8 cellular contexts compared by ENCODE assay signal in the genomic region with DNA sequence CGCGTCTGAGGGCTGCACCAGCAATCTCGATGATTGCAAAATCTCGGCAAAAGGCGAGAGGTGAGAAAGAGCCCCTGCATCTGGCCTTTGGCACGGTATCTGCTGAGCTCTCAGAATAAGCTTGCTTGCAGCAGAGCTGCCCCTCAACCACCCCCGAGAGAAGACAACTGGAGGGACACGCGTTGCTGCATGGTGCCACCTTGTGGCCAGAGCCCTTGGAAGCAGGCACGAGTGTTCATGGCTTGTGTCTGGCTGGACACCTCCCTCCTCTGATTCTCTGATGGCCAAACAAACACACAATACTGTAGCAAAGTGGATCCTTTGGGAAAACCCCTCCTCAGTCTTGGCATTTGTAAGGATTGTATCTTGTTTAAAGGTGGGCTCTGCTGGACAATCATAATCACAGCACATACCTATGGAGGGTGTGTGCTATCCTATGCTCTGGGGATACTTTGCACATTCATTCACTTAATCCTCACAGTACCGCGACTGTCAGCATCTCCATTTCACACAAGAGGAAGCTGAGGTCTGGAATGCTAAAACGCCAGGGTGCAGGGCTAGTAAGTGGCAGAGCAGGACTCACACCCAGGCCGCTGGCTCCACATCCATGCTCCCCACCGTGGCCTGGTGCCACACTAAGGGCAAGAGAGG.
DNase-seq lines count a peak whose midpoint lies in the region; ATAC-seq, FAIRE-seq and TF ChIP-seq lines count a peak whose summit lies in the region.
"Not testable (repeated sequence)": the region's sequence is repeated elsewhere in the genome, so short reads cannot be mapped to it uniquely, and the experiment has no call there.

No MANE protein-coding gene starts in this region.

- H3K27me3 Mint-ChIP-seq in activated B cell treated with CpG ODN at 0.5 μM for 24 hours, result not testable (repeated sequence)

- CTCF ChIA-PET in activated B cell treated with CpG ODN at 0.5 μM for 24 hours (lab: Charles Lee), result interaction anchor here (0.6 to 1.8 kb wide), 3 partner anchors 66 to 1330 kb away, joined by 3 to 10 read pairs (median 3); no protein-coding TSS in a partner anchor

- not testable (repeated sequence) for H3K9me3 Mint-ChIP-seq in activated B cell treated with CpG ODN at 0.5 μM for 24 hours

- H3K27ac Mint-ChIP-seq in activated B cell treated with CpG ODN at 0.5 μM for 24 hours, result not testable (repeated sequence)

- not testable (repeated sequence) for H3K4me3 Mint-ChIP-seq in activated B cell treated with CpG ODN at 0.5 μM for 24 hours

- not testable (repeated sequence) for TF ChIP-seq EP300 in ovary (IDR thresholded peaks at IDR 0.05)

- H4K20me1 ChIP-seq in DND-41 (ENCODE audit: insufficient read depth, low read length), result not testable (repeated sequence)

- H3K4me3 ChIP-seq in DND-41 (ENCODE audit: low read depth in 1 of 2, low read length in 2 of 2); bronchial epithelial cell (ENCODE audit: low read depth, low read length); ovary; thoracic aorta: not testable (repeated sequence)

- not testable (repeated sequence) for H3K9me3 ChIP-seq in DND-41 (ENCODE audit: insufficient read depth, low read length, severe bottlenecking); ovary; thoracic aorta

- H3K27me3 ChIP-seq in DND-41 (ENCODE audit: insufficient read depth, low read length, poor library complexity), result peaks cover 19% of the 10 kb centered on the region
- not testable (repeated sequence) for H3K27me3 ChIP-seq in bronchial epithelial cell (ENCODE audit: control insufficient read depth, insufficient read depth, low read length); ovary; thoracic aorta (replicated peaks; ENCODE audit: insufficient read depth)

- not testable (repeated sequence) for H2AFZ ChIP-seq in DND-41 (ENCODE audit: low read depth, low read length)

- peak; percentile 61 for DNase-seq in DND-41
- peak; percentile 27 for DNase-seq in KG1 (lab: John Stamatoyannopoulos, UW)
- peak; percentile 22 for DNase-seq in NCI-H82 treated with DMSO at 0.1 percent for 48 hours (lab: John Stamatoyannopoulos, UW; ENCODE audit: unreplicated experiment)
- peak; percentile 36 for DNase-seq in activated B cell treated with CpG ODN at 0.5 μM for 24 hours
- DNase-seq in bronchial epithelial cell (ENCODE audit: low read depth), result peak; percentile 56
- peak; percentile 54 to 75 for DNase-seq in hippocampal formation (lab: John Stamatoyannopoulos, UW)
- peak; percentile 87 to 91 (median 89) for DNase-seq in ovary
- not testable (repeated sequence) for DNase-seq in thoracic aorta (ENCODE audit: low spot score)

- H3K36me3 ChIP-seq in DND-41 (ENCODE audit: insufficient read depth, low read length); bronchial epithelial cell (ENCODE audit: control insufficient read depth, insufficient read depth, low read length); ovary; thoracic aorta: not testable (repeated sequence)

- H3K36me3 Mint-ChIP-seq in activated B cell treated with CpG ODN at 0.5 μM for 24 hours (ENCODE audit: low read depth), result not testable (repeated sequence)

- H3K79me2 ChIP-seq in DND-41 (ENCODE audit: insufficient read depth, low read length), result not testable (repeated sequence)

- not testable (repeated sequence) for H3K9ac ChIP-seq in DND-41 (ENCODE audit: low read depth, low read length)

- ATAC-seq in DND-41 (ENCODE audit: insufficient read depth, low read depth), result peak; percentile 80
- peak; percentile 66 for ATAC-seq in activated B cell treated with CpG ODN at 0.5 μM for 24 hours (ENCODE audit: low read depth)
- ATAC-seq in thoracic aorta (ENCODE audit: insufficient number of reproducible peaks, low FRiP score, low read depth), result peak; percentile 52

- intact Hi-C loops in activated B cell treated with CpG ODN at 0.5 μM for 24 hours (cut with micrococcal nuclease), result loop anchor here (1.0 kb wide), 2 partner anchors 67 to 77 kb away; no protein-coding TSS in a partner anchor
- intact Hi-C loops in ovary (cut with DNase I), result loop anchor here in 2 of 4 donors (1.0 to 5.0 kb wide), 2 partner anchors 67 kb away; no protein-coding TSS in a partner anchor

- POLR2A ChIA-PET in activated B cell treated with CpG ODN at 0.5 μM for 24 hours (lab: Charles Lee), result not testable (repeated sequence)

- H3K27ac ChIP-seq in DND-41 (ENCODE audit: low read length), result not testable (repeated sequence)
- H3K27ac ChIP-seq in ovary (peak overlapping the region; percentile 19 to 46), thoracic aorta (peak overlapping the region; percentile 72 to 83)

- TF ChIP-seq CTCF in DND-41 (IDR thresholded peaks at IDR 0.05; ENCODE audit: borderline replicate concordance, extremely low read depth, low read length, poor library complexity, severe bottlenecking) (peak; percentile 74), bronchial epithelial cell (IDR thresholded peaks at IDR 0.05; ENCODE audit: insufficient read depth, low read length, severe bottlenecking) (peak; percentile 86), ovary (IDR thresholded peaks at IDR 0.05) (peak; percentile 46 to 78 (median 60)), thoracic aorta (IDR thresholded peaks at IDR 0.05) (peak; percentile 74)
- TF ChIP-seq CTCF in activated B cell treated with CpG ODN at 0.5 μM for 24 hours (IDR thresholded peaks at IDR 0.05), result not testable (repeated sequence)

- not testable (repeated sequence) for H3K4me1 ChIP-seq in DND-41 (ENCODE audit: insufficient read depth, low read length); ovary (ENCODE audit: insufficient read depth)
- peaks cover 25 to 96% of the 10 kb centered on the region in 2 donors for H3K4me1 ChIP-seq in thoracic aorta (ENCODE audit: control insufficient read depth in 1 of 2, low read depth in 2 of 2)

- not testable (repeated sequence) for FAIRE-seq in bronchial epithelial cell (lab: Jason Lieb, UNC)

- not testable (repeated sequence) for TF ChIP-seq POLR2A in ovary (IDR thresholded peaks at IDR 0.05)

- WGBS in ovary, 3 donors, result 12 to 15% (median 13%) methylated on average over 15 of the region's 15 CpGs

- not testable (repeated sequence) for H3K4me1 Mint-ChIP-seq in activated B cell treated with CpG ODN at 0.5 μM for 24 hours

- H3K4me2 ChIP-seq in DND-41 (ENCODE audit: insufficient read depth, low read length), result not testable (repeated sequence)
